ENCODE assay signal across 8 cellular contexts in the genomic region with DNA sequence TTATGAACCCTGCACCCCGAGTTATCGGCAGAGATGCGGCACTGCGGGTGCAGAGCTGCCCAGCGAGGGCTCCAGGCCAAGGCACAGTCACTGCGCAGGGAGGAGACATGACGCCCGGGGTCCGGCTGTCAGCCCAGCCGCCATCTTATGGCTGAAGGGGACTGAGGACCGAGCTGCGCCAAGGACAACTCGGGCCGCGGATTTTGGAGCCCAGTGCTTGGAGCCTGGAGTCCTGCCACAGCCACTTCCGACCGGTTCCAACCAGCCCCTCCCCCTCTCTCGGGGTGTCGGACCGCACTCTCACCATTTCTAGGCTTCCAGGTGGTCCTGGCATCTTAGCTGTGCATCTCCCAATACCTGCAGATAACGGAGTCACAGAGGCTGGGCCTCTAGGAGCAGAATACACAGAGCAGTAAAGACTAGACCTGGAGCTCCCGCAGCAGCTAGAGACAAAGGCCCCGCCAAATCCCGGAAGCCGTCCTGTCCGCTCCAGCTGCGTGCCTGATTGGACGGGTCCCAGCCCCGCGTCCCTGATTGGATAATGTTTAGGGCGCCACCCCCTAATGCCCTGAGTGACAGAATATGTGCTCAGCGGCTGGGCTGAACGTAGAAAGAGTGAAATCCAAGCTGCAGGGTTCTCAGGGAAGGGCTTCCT. TPM values are rescaled to one million over a fixed set of nuclear protein-coding genes. Genes with fewer than 3 reads are reported as not detected.
A peak's percentile ranks its signal among the peaks of the same experiment; 100 is the strongest.
DNase-seq lines count a peak whose midpoint lies in the region; ATAC-seq lines count a peak whose summit lies in the region.

A gene (minus strand): TSS at position 451 of the 655 bp plus-strand sequence. CDS start 117 bp downstream, at position 334.

- no peaks in the 10 kb centered on the region for H3K27me3 ChIP-seq in CD4-positive, CD25-positive, alpha-beta regulatory T cell (ENCODE audit: control insufficient read depth, insufficient read depth, low read length)

- peak; percentile 79 to 93 (median 89) for DNase-seq in CD4-positive, CD25-positive, alpha-beta regulatory T cell
- DNase-seq in NCI-H748 treated with DMSO at 0.1 percent for 48 hours (lab: John Stamatoyannopoulos, UW) (peak; percentile 91), medulla oblongata (ENCODE audit: extremely low spot score) (peak; percentile 99)
- peak; percentile 70 to 76 for DNase-seq in activated CD8-positive, alpha-beta memory T cell treated with anti-CD3 and anti-CD28 coated beads for 1 hour (ENCODE audit: extremely low read depth in 1 of 2, low read depth in 1 of 2)
- peak; percentile 85 for DNase-seq in effector CD8-positive, alpha-beta T cell (lab: John Stamatoyannopoulos, UW)
- peak; percentile 80 for DNase-seq in stimulated activated CD8-positive, alpha-beta memory T cell treated with anti-CD3 and anti-CD28 coated beads, Interleukin-12 subunit alpha, Interleukin-12 subunit beta, amount 100 ng/mL, for 24 hours (ENCODE audit: extremely low read depth)

- peaks cover 16 to 46% (median 25%) of the 10 kb centered on the region in 4 donors for H3K4me1 Mint-ChIP-seq in CD4-positive, CD25-positive, alpha-beta regulatory T cell

- H3K27ac Mint-ChIP-seq in CD4-positive, CD25-positive, alpha-beta regulatory T cell = peak within 1 kb of the TSS; percentile 94 to 99 (median 97)

- peaks cover 18% of the 10 kb centered on the region for H3K36me3 Mint-ChIP-seq in CD4-positive, CD25-positive, alpha-beta regulatory T cell

- peak within 1 kb of the TSS; percentile 74 for H3K27ac ChIP-seq in CD4-positive, CD25-positive, alpha-beta regulatory T cell (ENCODE audit: insufficient read depth, low read length, poor library complexity, severe bottlenecking)

- H3K9me3 Mint-ChIP-seq in CD4-positive, CD25-positive, alpha-beta regulatory T cell = peaks cover 0 to 10% (median 0%) of the 10 kb centered on the region in 7 donors

- H3K4me3 Mint-ChIP-seq in CD4-positive, CD25-positive, alpha-beta regulatory T cell = peak within 1 kb of the TSS; percentile 98 to 100 (median 100)

- H3K27me3 Mint-ChIP-seq in CD4-positive, CD25-positive, alpha-beta regulatory T cell = no peaks in the 10 kb centered on the region

- H3K36me3 ChIP-seq in CD4-positive, CD25-positive, alpha-beta regulatory T cell (ENCODE audit: control insufficient read depth, insufficient read depth, low read length) = no peaks in the 10 kb centered on the region

- peaks cover 18% of the 10 kb centered on the region for H3K4me1 ChIP-seq in CD4-positive, CD25-positive, alpha-beta regulatory T cell (ENCODE audit: control insufficient read depth, insufficient read depth, low read length, poor library complexity, severe bottlenecking)

- peak; percentile 98 to 99 for ATAC-seq in CD4-positive, CD25-positive, alpha-beta regulatory T cell (ENCODE audit: low read depth in 2 of 2)
- peak; percentile 99 for ATAC-seq in GM19395 (IDR thresholded peaks at IDR 0.05; ENCODE audit: unreplicated experiment)
- peak; percentile 99 for ATAC-seq in HG03558 (IDR thresholded peaks at IDR 0.05; ENCODE audit: extremely low read depth, unreplicated experiment)

- H3K4me3 ChIP-seq in CD4-positive, CD25-positive, alpha-beta regulatory T cell (ENCODE audit: low read depth, low read length) = peak within 1 kb of the TSS; percentile 90

- H3K9me3 ChIP-seq in CD4-positive, CD25-positive, alpha-beta regulatory T cell (ENCODE audit: control insufficient read depth in 2 of 2, low read length in 2 of 2) = peaks cover 0 to 1% of the 10 kb centered on the region in 2 experiments

RNA-seq across cellular contexts. Expression of the gene that starts here (rescaled TPM):
- 10.5 TPM for total RNA-seq in CD4-positive, CD25-positive, alpha-beta regulatory T cell
- 1 to 10 TPM; 4.9 to 8.9 (median 8.1) TPM for polyA plus RNA-seq in CD4-positive, CD25-positive, alpha-beta regulatory T cell

Comparison
In these comparisons a context has a peak if more than half of its experiments do, and no peak if none do; other contexts are left out.
1. Peak in every context shown above with its lines: DNase-seq, ATAC-seq, H3K4me3 ChIP-seq and H3K27ac ChIP-seq.